In the genomic region with DNA sequence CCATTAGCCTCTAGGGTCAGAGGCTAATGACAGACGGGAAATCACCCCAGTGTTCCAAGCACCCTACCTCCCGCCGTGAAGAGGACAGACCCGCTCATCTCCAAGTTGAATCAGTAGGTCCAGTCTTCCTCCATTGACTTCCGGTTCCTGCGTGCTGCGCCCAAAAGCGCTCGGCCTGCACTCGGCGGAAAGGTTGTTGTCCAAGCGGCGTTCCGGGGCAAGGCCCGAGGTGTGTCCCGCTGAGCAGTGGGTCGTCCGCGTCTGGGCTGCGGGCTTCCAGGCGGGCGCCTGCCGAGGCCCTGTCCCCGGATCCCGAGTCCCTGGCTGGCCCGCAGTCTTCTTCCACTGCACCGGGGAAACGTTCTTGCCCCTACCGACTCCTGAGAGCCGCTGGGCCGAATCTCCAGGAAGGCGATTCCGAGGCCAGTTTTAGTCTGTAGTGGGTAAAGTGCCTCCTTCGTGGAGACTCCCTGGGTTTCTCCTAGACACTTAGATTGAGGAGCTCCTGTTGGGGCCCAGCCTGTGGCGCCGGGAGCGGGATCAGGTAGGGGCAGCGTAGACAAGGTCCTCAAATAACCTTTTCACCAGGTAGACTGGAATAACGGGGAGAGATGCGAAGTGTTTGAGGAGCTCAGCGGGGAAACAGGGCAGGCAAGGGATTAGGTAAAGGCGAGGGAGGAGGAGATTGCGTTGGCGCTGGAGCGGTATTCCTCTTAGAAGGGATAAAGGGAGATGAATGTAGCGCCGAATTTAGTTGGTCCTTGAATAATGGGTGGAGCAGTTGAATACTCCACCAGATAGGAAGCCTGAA, we compare ENCODE assay signal across 8 cellular contexts. TPM values are rescaled to one million over a fixed set of nuclear protein-coding genes. Genes with fewer than 3 reads are reported as not detected.
A peak's percentile ranks its signal among the peaks of the same experiment; 100 is the strongest.
DNase-seq lines count a peak whose midpoint lies in the region; ATAC-seq, FAIRE-seq and TF ChIP-seq lines count a peak whose summit lies in the region.

A gene with protein sequence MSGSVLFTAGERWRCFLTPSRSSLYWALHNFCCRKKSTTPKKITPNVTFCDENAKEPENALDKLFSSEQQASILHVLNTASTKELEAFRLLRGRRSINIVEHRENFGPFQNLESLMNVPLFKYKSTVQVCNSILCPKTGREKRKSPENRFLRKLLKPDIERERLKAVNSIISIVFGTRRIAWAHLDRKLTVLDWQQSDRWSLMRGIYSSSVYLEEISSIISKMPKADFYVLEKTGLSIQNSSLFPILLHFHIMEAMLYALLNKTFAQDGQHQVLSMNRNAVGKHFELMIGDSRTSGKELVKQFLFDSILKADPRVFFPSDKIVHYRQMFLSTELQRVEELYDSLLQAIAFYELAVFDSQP (minus strand): TSS at position 138 of the 811 bp plus-strand sequence. CDS start 40 bp downstream, at position 98.

- H3K4me3 ChIP-seq in keratinocyte (ENCODE audit: control insufficient read depth in 2 of 3, extremely low read depth in 1 of 3, insufficient read depth in 2 of 3, low read depth in 1 of 3, low read length in 3 of 3): peak within 1 kb of the TSS; percentile 56 to 89 (median 74)

- no peaks in the 10 kb centered on the region for H3K27me3 ChIP-seq in keratinocyte (ENCODE audit: control insufficient read depth, extremely low read depth, insufficient read depth, low read length)

- in situ Hi-C loops in GM18951 (cut with MboI; ENCODE audit: low sequenced_read_pairs, unreplicated experiment): no loop called here

- dilution Hi-C loops in keratinocyte (cut with MboI; ENCODE audit: extremely low pct_ligation_motif_present, low sequenced_read_pairs): no loop called here

- H2AFZ ChIP-seq in keratinocyte (ENCODE audit: control insufficient read depth, low read length): peak within 1 kb of the TSS; percentile 99

- TF ChIP-seq POLR2A in GM18951 (IDR thresholded peaks at IDR 0.05; ENCODE audit: extremely low read depth, insufficient read depth, insufficient read length): peak; percentile 86

- FAIRE-seq in keratinocyte (lab: Jason Lieb, UNC): peak; percentile 41

- peaks cover 3% of the 10 kb centered on the region for H3K4me1 ChIP-seq in keratinocyte (ENCODE audit: control insufficient read depth, extremely low read depth, insufficient read depth, low read length)

- H3K79me2 ChIP-seq in keratinocyte (ENCODE audit: control insufficient read depth, insufficient read depth, low read length): peaks cover 23% of the 10 kb centered on the region

- no peak for TF ChIP-seq CTCF in keratinocyte (optimal IDR thresholded peaks at IDR 0.05 in 1 of 3, IDR thresholded peaks at IDR 0.05 in 1 of 3, conservative IDR thresholded peaks at IDR 0.05 in 1 of 3; ENCODE audit: extremely low read depth in 1 of 3, insufficient read depth in 2 of 3, low read length in 3 of 3)

- peaks cover 5 to 8% of the 10 kb centered on the region in 2 experiments for H3K36me3 ChIP-seq in keratinocyte (ENCODE audit: control insufficient read depth in 2 of 2, extremely low read depth in 1 of 2, insufficient read depth in 2 of 2, low read length in 2 of 2)

- H4K20me1 ChIP-seq in keratinocyte (ENCODE audit: control insufficient read depth, extremely low read depth, insufficient read depth, low read length): no peaks in the 10 kb centered on the region

- peak within 1 kb of the TSS; percentile 95 for H3K9ac ChIP-seq in keratinocyte (ENCODE audit: control insufficient read depth, extremely low read depth, insufficient read depth, low read length)

- peak within 1 kb of the TSS; percentile 100 for H3K4me2 ChIP-seq in keratinocyte (ENCODE audit: control insufficient read depth, extremely low read depth, insufficient read depth, low read depth, low read length)

- ATAC-seq in HG03196 (IDR thresholded peaks at IDR 0.05; ENCODE audit: unreplicated experiment): peak; percentile 85

- DNase-seq in AG08396 (ENCODE audit: low spot score): peak; percentile 92
- DNase-seq in NCI-H446 (lab: John Stamatoyannopoulos, UW): peak; percentile 68 to 91
- DNase-seq in activated CD4-positive, alpha-beta T cell treated with anti-CD3 and anti-CD28 coated beads for 1 hour: peak; percentile 81
- DNase-seq in cerebellar nuclear complex (lab: John Stamatoyannopoulos, UW): peak; percentile 28 to 80
- peak; percentile 15 for DNase-seq in keratinocyte (ENCODE audit: low read depth, low spot score)
- DNase-seq in stimulated activated CD4-positive, alpha-beta T cell treated with anti-CD3 and anti-CD28 coated beads, Interleukin-12 subunit alpha, Interleukin-12 subunit beta, amount 100 ng/mL, for 48 hours (ENCODE audit: low read depth in 2 of 3, low spot score in 1 of 3): peak; percentile 87 to 95 (median 88)

- peak within 1 kb of the TSS; percentile 91 for H3K27ac ChIP-seq in keratinocyte (ENCODE audit: control insufficient read depth, insufficient read depth, low read length)

- H3K9me1 ChIP-seq in keratinocyte (ENCODE audit: control insufficient read depth, extremely low read depth, insufficient read depth, low read length): peaks cover 2% of the 10 kb centered on the region

- no peaks in the 10 kb centered on the region for H3K9me3 ChIP-seq in keratinocyte (ENCODE audit: control insufficient read depth, low read depth, low read length)

RNA-seq across cellular contexts. Expression of the gene that starts here (rescaled TPM):
- polyA plus RNA-seq in keratinocyte: 9.1 to 16.9 TPM (median 11.5 TPM) in 3 replicates
- 3.5 TPM for polyA plus RNA-seq in keratinocyte (2011; ENCODE audit: low read depth)
- polyA plus RNA-seq in keratinocyte (2011; cell fraction: cytosol; rRNA removed): 6.0 and 12.3 TPM in 2 replicates
- 10.5 and 13.9 TPM in 2 replicates for polyA plus RNA-seq in keratinocyte (2011; cell fraction: nucleus; rRNA removed)
- 8.2 and 11.8 TPM in 2 replicates for polyA plus RNA-seq in keratinocyte (2012; ENCODE audit: low replicate concordance)
- polyA minus RNA-seq in keratinocyte: 0.16 to 7.0 TPM (median 3.5 TPM) in 3 replicates
- polyA minus RNA-seq in keratinocyte (2011; cell fraction: cytosol; rRNA and poly(A)+ RNA removed): 4.0 TPM
- 3.8 and 8.2 TPM in 2 replicates for polyA minus RNA-seq in keratinocyte (2011; cell fraction: nucleus; rRNA and poly(A)+ RNA removed)

Comparison
In these comparisons a context has a peak if more than half of its experiments do, and no peak if none do; other contexts are left out.
1. Peak in every context shown above with its lines: DNase-seq, ATAC-seq, H3K4me3 ChIP-seq and H3K27ac ChIP-seq.
2. DNase-seq: peak in every context shown above with its lines; median percentile 92 in AG08396; 88 in stimulated activated CD4-positive, alpha-beta T cell treated with anti-CD3 and anti-CD28 coated beads, Interleukin-12 subunit alpha, Interleukin-12 subunit beta, amount 100 ng/mL, for 48 hours; 81 in activated CD4-positive, alpha-beta T cell treated with anti-CD3 and anti-CD28 coated beads for 1 hour; 80 in NCI-H446; 54 in cerebellar nuclear complex; 15 in keratinocyte.